ENCODE assay signal across 35 cellular contexts in the genomic region with DNA sequence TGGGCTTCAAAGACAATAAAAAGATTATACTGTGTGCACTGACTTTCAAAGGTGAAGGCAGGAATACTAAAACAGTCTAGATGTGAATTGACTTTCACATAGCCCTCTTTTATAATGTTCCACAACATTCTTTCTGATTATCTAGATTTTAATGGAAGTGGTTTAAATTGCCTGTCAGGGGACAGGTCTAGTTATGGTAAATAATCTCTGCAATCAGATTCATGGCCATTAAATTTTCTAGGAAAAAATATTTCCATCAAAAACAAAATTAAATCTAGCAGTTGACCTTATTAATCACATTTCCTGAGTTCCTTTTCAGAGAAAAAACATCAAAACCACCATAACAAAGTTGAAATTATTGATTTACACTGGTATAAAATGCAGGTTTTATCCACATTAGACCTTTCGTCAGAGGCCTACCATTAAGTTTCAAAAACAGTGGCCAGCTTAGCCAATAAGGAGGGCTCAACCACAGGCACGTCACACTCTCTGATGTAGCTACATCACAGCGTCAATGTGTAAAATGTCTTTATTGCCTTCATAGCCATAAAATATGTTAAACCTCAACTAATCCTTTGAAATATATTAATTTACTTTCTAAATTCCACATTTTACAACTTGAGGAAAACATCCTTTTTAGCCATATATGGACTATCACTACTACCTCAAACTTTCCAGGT.
"Had no signal": no experiment of that assay in that cellular context is flagged by ENCODE, and none has a peak within 500 bp of the region (broad histone marks: within the 10 kb centered on the region; RNA-seq: fewer than 3 reads in every experiment).

No MANE protein-coding gene starts in this region.

- H3K27me3 Mint-ChIP-seq: activated B cell treated with CpG ODN at 0.5 μM for 24 hours; activated CD4-positive, alpha-beta memory T cell treated with anti-CD3 and anti-CD28 coated beads for 36 hours; activated naive CD4-positive, alpha-beta T cell treated with anti-CD3 and anti-CD28 coated beads, Interleukin-2, amount 10 ng/mL, durations not matched to agents 7 days and 5 days; activated naive CD8-positive, alpha-beta T cell; activated naive CD8-positive, alpha-beta T cell treated with anti-CD3 and anti-CD28 coated beads, Interleukin-2, amount 50 U/mL, for 24 hours; brain had no signal

- ATAC-seq: activated naive CD8-positive, alpha-beta T cell treated with anti-CD3 and anti-CD28 coated beads, Interleukin-2, amount 50 U/mL, for 24 hours; PC-3 had no signal

- H3K9ac ChIP-seq: KMS-11 had no signal

- DNase-seq: activated B cell treated with CpG ODN at 0.5 μM for 24 hours; activated CD4-positive, alpha-beta memory T cell treated with anti-CD3 and anti-CD28 coated beads for 36 hours; activated CD4-positive, alpha-beta T cell treated with anti-CD3 and anti-CD28 coated beads for 4 hours; activated CD4-positive, alpha-beta T cell treated with anti-CD3 and anti-CD28 coated beads, Interleukin-2, amount 50 U/mL, for 1 hour; activated CD4-positive, CD25-positive, alpha-beta regulatory T cell treated with anti-CD3 and anti-CD28 coated beads, Interleukin-2, amount 50 U/mL, for 72 hours; activated CD8-positive, alpha-beta memory T cell treated with anti-CD3 and anti-CD28 coated beads, Interleukin-2, amount 50 U/mL, for 4 hours; activated effector memory CD4-positive, alpha-beta T cell treated with Interleukin-2 at 50 U/mL for 16 hours; activated naive CD4-positive, alpha-beta T cell treated with anti-CD3 and anti-CD28 coated beads, Interleukin-2, amount 10 ng/mL, durations not matched to agents 7 days and 5 days; activated naive CD8-positive, alpha-beta T cell treated with anti-CD3 and anti-CD28 coated beads, Interleukin-2, amount 50 U/mL, for 24 hours; activated T-cell treated with anti-CD3 and anti-CD28 coated beads for 4 hours; activated T-cell treated with anti-CD3 and anti-CD28 coated beads, Interleukin-2, amount 50 U/mL, for 48 hours; anterior cingulate cortex; MM.1S; MV-4-11; NCI-H1092; NCI-H1436 treated with DMSO at 0.1 percent for 48 hours; NCI-H1694 treated with DMSO at 0.1 percent for 48 hours; NCI-H2029; NCI-H345; NCI-H524 treated with DMSO at 0.1 percent for 48 hours; NK-92 treated with Interleukin-12 subunit alpha and Interleukin-12 subunit beta, amount 100 ng/mL, for 24 hours; PC-3; Peyer's patch; RPMI8226; SHP77 treated with DMSO at 0.1 percent for 48 hours; SW 1271; T-helper 1 cell; T-helper 2 cell; T-helper 9 cell had no signal

- FAIRE-seq: bronchial epithelial cell had no signal

- H3K27ac ChIP-seq: KMS-11, Peyer's patch, SJSA1, VCaP had no signal

- H3K4me1 ChIP-seq: SJSA1 had no signal

- H3K9me3 ChIP-seq: Peyer's patch, SJSA1 had no signal

- H3K9me3 Mint-ChIP-seq: activated B cell treated with CpG ODN at 0.5 μM for 24 hours; activated CD4-positive, alpha-beta memory T cell treated with anti-CD3 and anti-CD28 coated beads for 36 hours; activated naive CD4-positive, alpha-beta T cell treated with anti-CD3 and anti-CD28 coated beads, Interleukin-2, amount 10 ng/mL, durations not matched to agents 7 days and 5 days; activated naive CD8-positive, alpha-beta T cell treated with anti-CD3 and anti-CD28 coated beads, Interleukin-2, amount 50 U/mL, for 24 hours; brain had no signal

- H3K27me3 ChIP-seq: Peyer's patch, SJSA1 had no signal

- H3K4me3 Mint-ChIP-seq: activated B cell treated with CpG ODN at 0.5 μM for 24 hours; activated CD4-positive, alpha-beta memory T cell treated with anti-CD3 and anti-CD28 coated beads for 36 hours; activated naive CD4-positive, alpha-beta T cell treated with anti-CD3 and anti-CD28 coated beads, Interleukin-2, amount 10 ng/mL, durations not matched to agents 7 days and 5 days; activated naive CD8-positive, alpha-beta T cell; activated naive CD8-positive, alpha-beta T cell treated with anti-CD3 and anti-CD28 coated beads, Interleukin-2, amount 50 U/mL, for 24 hours; brain had no signal

- H3K4me2 ChIP-seq: KMS-11 had no signal

- H3K4me3 ChIP-seq: Peyer's patch, SJSA1 had no signal

- H3K4me1 Mint-ChIP-seq: activated B cell treated with CpG ODN at 0.5 μM for 24 hours; activated naive CD4-positive, alpha-beta T cell treated with anti-CD3 and anti-CD28 coated beads, Interleukin-2, amount 10 ng/mL, durations not matched to agents 7 days and 5 days; activated naive CD8-positive, alpha-beta T cell treated with anti-CD3 and anti-CD28 coated beads, Interleukin-2, amount 50 U/mL, for 24 hours had no signal

- H3K36me3 ChIP-seq: Peyer's patch had no signal

- H3K27ac Mint-ChIP-seq: activated B cell treated with CpG ODN at 0.5 μM for 24 hours; activated CD4-positive, alpha-beta memory T cell treated with anti-CD3 and anti-CD28 coated beads for 36 hours; activated naive CD4-positive, alpha-beta T cell treated with anti-CD3 and anti-CD28 coated beads, Interleukin-2, amount 10 ng/mL, durations not matched to agents 7 days and 5 days; activated naive CD8-positive, alpha-beta T cell; activated naive CD8-positive, alpha-beta T cell treated with anti-CD3 and anti-CD28 coated beads, Interleukin-2, amount 50 U/mL, for 24 hours; brain had no signal
